Comparison of ENCODE assay signal across 12 cellular contexts in the genomic region with DNA sequence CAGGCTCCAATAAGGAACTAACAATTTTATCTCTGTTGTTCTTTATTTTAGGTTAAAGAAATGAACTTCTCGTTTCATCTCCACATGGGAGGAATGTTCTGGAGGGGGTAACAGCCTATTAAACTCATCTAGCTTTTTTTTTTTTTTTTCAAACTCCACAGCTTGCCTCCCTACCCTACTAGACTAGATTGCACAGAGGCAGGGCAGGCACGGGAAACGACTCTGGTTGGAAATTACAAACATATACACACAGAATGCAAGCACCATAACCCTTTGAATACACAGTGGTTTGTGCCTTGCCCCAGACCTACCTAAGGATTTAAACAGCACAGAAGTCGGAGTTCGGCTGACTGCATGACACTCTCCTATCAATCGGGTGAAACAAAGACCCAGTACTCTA. TPM values are rescaled to one million over a fixed set of nuclear protein-coding genes. Genes with fewer than 3 reads are reported as not detected.
A peak's percentile ranks its signal among the peaks of the same experiment; 100 is the strongest.
DNase-seq lines count a peak whose midpoint lies in the region; ATAC-seq and TF ChIP-seq lines count a peak whose summit lies in the region.
"Had no signal": no experiment of that assay in that cellular context is flagged by ENCODE, and none has a peak within 500 bp of the region (broad histone marks: within the 10 kb centered on the region; RNA-seq: fewer than 3 reads in every experiment).

No MANE protein-coding gene starts in this region.

- H3K4me3 Mint-ChIP-seq in T-helper 2 cell treated with Interferon-gamma antibody and Interleukin-4, amounts not matched to agents 5 μg/mL and 100 μg/mL, for 36 hours: peak overlapping the region; percentile 97
- H3K4me3 Mint-ChIP-seq in activated CD4-positive, alpha-beta memory T cell treated with anti-CD3 and anti-CD28 coated beads for 36 hours: peak overlapping the region; percentile 98
- H3K4me3 Mint-ChIP-seq in stimulated activated effector memory CD8-positive, alpha-beta T cell treated with anti-CD3 and anti-CD28 coated beads, Interleukin-12 subunit alpha, Interleukin-12 subunit beta, amount 100 ng/mL, for 72 hours: peak overlapping the region; percentile 93

- intact Hi-C loops in activated CD4-positive, alpha-beta memory T cell treated with anti-CD3 and anti-CD28 coated beads for 36 hours (cut with micrococcal nuclease): loop anchor here (5.0 to 10.0 kb wide), 5 partner anchors 38 to 282 kb away; a partner anchor contains a TSS

- no peak for ATAC-seq in stimulated activated effector memory CD8-positive, alpha-beta T cell treated with anti-CD3 and anti-CD28 coated beads, Interleukin-12 subunit alpha, Interleukin-12 subunit beta, amount 100 ng/mL, for 72 hours
- ATAC-seq in GM19023 (IDR thresholded peaks at IDR 0.05; ENCODE audit: unreplicated experiment) (no peak), GM19397 (IDR thresholded peaks at IDR 0.05; ENCODE audit: unreplicated experiment) (no peak)
- ATAC-seq: left cardiac atrium had no signal

- CTCF ChIA-PET in activated CD4-positive, alpha-beta memory T cell treated with anti-CD3 and anti-CD28 coated beads for 36 hours (lab: Charles Lee): interaction anchor here (1.4 to 2.0 kb wide), 2 partner anchors 41 to 81 kb away, joined by 3 to 6 read pairs; no protein-coding TSS in a partner anchor

- peak overlapping the region; percentile 67 for H3K27ac Mint-ChIP-seq in T-helper 2 cell treated with Interferon-gamma antibody and Interleukin-4, amounts not matched to agents 5 μg/mL and 100 μg/mL, for 36 hours
- H3K27ac Mint-ChIP-seq in activated CD4-positive, alpha-beta memory T cell treated with anti-CD3 and anti-CD28 coated beads for 36 hours: peak overlapping the region; percentile 71
- peak overlapping the region; percentile 97 for H3K27ac Mint-ChIP-seq in stimulated activated effector memory CD8-positive, alpha-beta T cell treated with anti-CD3 and anti-CD28 coated beads, Interleukin-12 subunit alpha, Interleukin-12 subunit beta, amount 100 ng/mL, for 72 hours

- peak overlapping the region; percentile 74 for H3K4me3 ChIP-seq in fibroblast of villous mesenchyme (ENCODE audit: low read depth, low read length)
- H3K4me3 ChIP-seq: transverse colon had no signal

- no peaks in the 10 kb centered on the region for H3K9me3 Mint-ChIP-seq in T-helper 2 cell treated with Interferon-gamma antibody and Interleukin-4, amounts not matched to agents 5 μg/mL and 100 μg/mL, for 36 hours
- H3K9me3 Mint-ChIP-seq in activated CD4-positive, alpha-beta memory T cell treated with anti-CD3 and anti-CD28 coated beads for 36 hours: no peaks in the 10 kb centered on the region
- no peaks in the 10 kb centered on the region for H3K9me3 Mint-ChIP-seq in stimulated activated effector memory CD8-positive, alpha-beta T cell treated with anti-CD3 and anti-CD28 coated beads, Interleukin-12 subunit alpha, Interleukin-12 subunit beta, amount 100 ng/mL, for 72 hours

- H3K4me1 Mint-ChIP-seq in T-helper 2 cell treated with Interferon-gamma antibody and Interleukin-4, amounts not matched to agents 5 μg/mL and 100 μg/mL, for 36 hours (ENCODE audit: low read depth): peaks cover 51% of the 10 kb centered on the region
- peaks cover 71% of the 10 kb centered on the region for H3K4me1 Mint-ChIP-seq in activated CD4-positive, alpha-beta memory T cell treated with anti-CD3 and anti-CD28 coated beads for 36 hours (ENCODE audit: low read depth)
- peaks cover 52% of the 10 kb centered on the region for H3K4me1 Mint-ChIP-seq in stimulated activated effector memory CD8-positive, alpha-beta T cell treated with anti-CD3 and anti-CD28 coated beads, Interleukin-12 subunit alpha, Interleukin-12 subunit beta, amount 100 ng/mL, for 72 hours

- peaks cover 15% of the 10 kb centered on the region for H3K36me3 Mint-ChIP-seq in T-helper 2 cell treated with Interferon-gamma antibody and Interleukin-4, amounts not matched to agents 5 μg/mL and 100 μg/mL, for 36 hours (ENCODE audit: low read depth)
- peaks cover 15% of the 10 kb centered on the region for H3K36me3 Mint-ChIP-seq in activated CD4-positive, alpha-beta memory T cell treated with anti-CD3 and anti-CD28 coated beads for 36 hours
- H3K36me3 Mint-ChIP-seq in stimulated activated effector memory CD8-positive, alpha-beta T cell treated with anti-CD3 and anti-CD28 coated beads, Interleukin-12 subunit alpha, Interleukin-12 subunit beta, amount 100 ng/mL, for 72 hours: peaks cover 43% of the 10 kb centered on the region

- POLR2A ChIA-PET in activated CD4-positive, alpha-beta memory T cell treated with anti-CD3 and anti-CD28 coated beads for 36 hours (lab: Charles Lee): no interaction called here

- no peak for DNase-seq in T-helper 2 cell treated with Interferon-gamma antibody and Interleukin-4, amounts not matched to agents 5 μg/mL and 100 μg/mL, for 36 hours (ENCODE audit: low spot score)
- DNase-seq in T-helper 2 cell (no peak), fibroblast of villous mesenchyme (ENCODE audit: low read depth) (no peak), NCI-H187 treated with DMSO at 0.1 percent for 48 hours (lab: John Stamatoyannopoulos, UW) (no peak)
- DNase-seq in activated CD4-positive, alpha-beta memory T cell treated with anti-CD3 and anti-CD28 coated beads for 36 hours: no peak
- DNase-seq in stimulated activated effector memory CD8-positive, alpha-beta T cell treated with anti-CD3 and anti-CD28 coated beads, Interleukin-12 subunit alpha, Interleukin-12 subunit beta, amount 100 ng/mL, for 72 hours (ENCODE audit: low spot score in 2 of 2): no peak
- DNase-seq: left cardiac atrium, NCI-H1436 treated with DMSO at 0.1 percent for 48 hours, transverse colon had no signal

- H3K27me3 Mint-ChIP-seq in T-helper 2 cell treated with Interferon-gamma antibody and Interleukin-4, amounts not matched to agents 5 μg/mL and 100 μg/mL, for 36 hours (ENCODE audit: low read depth): no peaks in the 10 kb centered on the region
- no peaks in the 10 kb centered on the region for H3K27me3 Mint-ChIP-seq in activated CD4-positive, alpha-beta memory T cell treated with anti-CD3 and anti-CD28 coated beads for 36 hours

- no peak for TF ChIP-seq CTCF in fibroblast of villous mesenchyme (IDR thresholded peaks at IDR 0.05; ENCODE audit: insufficient read depth, low read depth, low read length)

RNA-seq across cellular contexts. Expression of a gene that starts 2.7 kb away (rescaled TPM):
- 10 to 100 TPM; 50.8 to 51.0 TPM for total RNA-seq in activated CD4-positive, alpha-beta memory T cell treated with anti-CD3 and anti-CD28 coated beads for 36 hours
- total RNA-seq in fibroblast of villous mesenchyme: 25.1 and 28.5 TPM in 2 replicates

RNA-seq across cellular contexts. Expression of a gene that starts 49.2 kb away (rescaled TPM):
- total RNA-seq in activated CD4-positive, alpha-beta memory T cell treated with anti-CD3 and anti-CD28 coated beads for 36 hours: not detected
- not detected in 2 replicates for total RNA-seq in fibroblast of villous mesenchyme
- total RNA-seq: A172, left cardiac atrium, transverse colon had no signal
